In genomic region chr1:100538935-100539835, GRCh38 we compare ENCODE assay signal across 9 cellular contexts. TPM values are rescaled to one million over a fixed set of nuclear protein-coding genes. Genes with fewer than 3 reads are reported as not detected.
DNase-seq lines count a peak whose midpoint lies in the region; ATAC-seq, FAIRE-seq and TF ChIP-seq lines count a peak whose summit lies in the region.
"Had no signal": no experiment of that assay in that cellular context is flagged by ENCODE, and none has a peak within 500 bp of the region (broad histone marks: within the 10 kb centered on the region; RNA-seq: fewer than 3 reads in every experiment).

No MANE protein-coding gene starts in this region.

- dilution Hi-C loops in endothelial cell of umbilical vein (cut with MboI; ENCODE audit: extremely low pct_ligation_motif_present, low sequenced_read_pairs), result no loop called here

- ATAC-seq in HG02759 (IDR thresholded peaks at IDR 0.05; ENCODE audit: unreplicated experiment) (peak; percentile 21), GM21528 (IDR thresholded peaks at IDR 0.05; ENCODE audit: low FRiP score, unreplicated experiment) (no peak)

- peaks cover 13% of the 10 kb centered on the region; the same call in 1 of the 2 replicates for H3K9me3 ChIP-seq in BLaER1
- no peaks in the 10 kb centered on the region for H3K9me3 ChIP-seq in endothelial cell of umbilical vein (replicated peaks; ENCODE audit: control insufficient read depth, insufficient read depth, low read length)
- no peaks in the 10 kb centered on the region for H3K9me3 ChIP-seq in muscle layer of duodenum (ENCODE audit: control insufficient read depth in 1 of 2, low read length in 2 of 2)
- H3K9me3 ChIP-seq in transverse colon, result no peaks in the 10 kb centered on the region

- H3K27ac ChIP-seq in BLaER1 (no peak overlapping the region), endothelial cell of umbilical vein (ENCODE audit: insufficient read depth, low read depth, low read length) (no peak overlapping the region), muscle layer of duodenum (ENCODE audit: low read length) (no peak overlapping the region), transverse colon (no peak overlapping the region)

- H3K9ac ChIP-seq in BLaER1 (no peak overlapping the region), endothelial cell of umbilical vein (replicated peaks; ENCODE audit: extremely low read depth, insufficient read depth, low read length) (no peak overlapping the region)

- POLR2A ChIA-PET in endothelial cell of umbilical vein (lab: Charles Lee), result no interaction called here

- peak; percentile 54 for DNase-seq in activated CD4-positive, alpha-beta T cell treated with anti-CD3 and anti-CD28 coated beads for 48 hours
- DNase-seq in endothelial cell of umbilical vein (ENCODE audit: low read depth, low spot score), result peak; percentile 32
- no peak for DNase-seq in transverse colon
- DNase-seq in pons (ENCODE audit: low spot score), result no peak

- 5% methylated on average over 31 of the region's 101 CpGs; no CpG with 5 or more reads in 1 of the 2 donors for WGBS in transverse colon (ENCODE audit: low coverage in 1 of 2), 2 donors

- CTCF ChIA-PET in endothelial cell of umbilical vein (lab: Charles Lee), result interaction anchor here (1.0 to 2.0 kb wide), 3 partner anchors 11 to 330 kb away, joined by 3 to 10 read pairs (median 3); no protein-coding TSS in a partner anchor

- H2AFZ ChIP-seq in endothelial cell of umbilical vein (ENCODE audit: low read depth, low read length), result peak overlapping the region; percentile 93

- H3K4me3 ChIP-seq in BLaER1, result peak overlapping the region; percentile 62
- H3K4me3 ChIP-seq in endothelial cell of umbilical vein (replicated peaks in 1 of 3; ENCODE audit: insufficient read depth in 1 of 3, low read depth in 1 of 3, low read length in 3 of 3), result peak overlapping the region; percentile 28 to 44 (median 38)
- peak overlapping the region; percentile 34 to 83 for H3K4me3 ChIP-seq in muscle layer of duodenum (ENCODE audit: low read depth in 1 of 2, low read length in 2 of 2)
- peak overlapping the region; percentile 26 to 57 (median 32) for H3K4me3 ChIP-seq in transverse colon

- no peaks in the 10 kb centered on the region for H3K79me2 ChIP-seq in endothelial cell of umbilical vein (ENCODE audit: control insufficient read depth, insufficient read depth, low read length)

- no peaks in the 10 kb centered on the region for H3K36me3 ChIP-seq in BLaER1
- H3K36me3 ChIP-seq in endothelial cell of umbilical vein (ENCODE audit: control insufficient read depth in 2 of 2, extremely low read depth in 1 of 2, insufficient read depth in 2 of 2, low read length in 2 of 2), result no peaks in the 10 kb centered on the region
- no peaks in the 10 kb centered on the region for H3K36me3 ChIP-seq in muscle layer of duodenum (ENCODE audit: control insufficient read depth in 1 of 2, insufficient read depth in 2 of 2, low read length in 2 of 2)
- H3K36me3 ChIP-seq in transverse colon, result no peaks in the 10 kb centered on the region

- H4K20me1 ChIP-seq in BLaER1 (no peaks in the 10 kb centered on the region), endothelial cell of umbilical vein (replicated peaks; ENCODE audit: control insufficient read depth, extremely low read depth, insufficient read depth, low read length) (no peaks in the 10 kb centered on the region)

- peaks cover 48% of the 10 kb centered on the region for H3K27me3 ChIP-seq in BLaER1
- H3K27me3 ChIP-seq in endothelial cell of umbilical vein (ENCODE audit: control insufficient read depth in 2 of 2, insufficient read depth in 2 of 2, low read length in 2 of 2), result peaks cover 0 to 7% of the 10 kb centered on the region in 2 experiments
- H3K27me3 ChIP-seq in muscle layer of duodenum (ENCODE audit: low read depth, low read length), result peaks cover 21% of the 10 kb centered on the region
- H3K27me3 ChIP-seq in transverse colon, result peaks cover 68% of the 10 kb centered on the region

- FAIRE-seq in endothelial cell of umbilical vein (lab: Jason Lieb, UNC), result no peak
- FAIRE-seq: islet of Langerhans had no signal

- TF ChIP-seq POLR2A in endothelial cell of umbilical vein (IDR thresholded peaks at IDR 0.05; ENCODE audit: low read depth, low read length), result no peak
- no peak for TF ChIP-seq POLR2A in transverse colon (IDR thresholded peaks at IDR 0.05)

- no peaks in the 10 kb centered on the region for H3K9me1 ChIP-seq in endothelial cell of umbilical vein (replicated peaks; ENCODE audit: control insufficient read depth, extremely low read depth, insufficient read depth, low read length)

- BruUV-seq in endothelial cell of umbilical vein (replicated peaks; lab: Mats Ljungman, UMichigan), result no TSS peak

- intact Hi-C loops in endothelial cell of umbilical vein (cut with micrococcal nuclease), result loop anchor here (1.0 to 5.0 kb wide), 2 partner anchors 58 to 328 kb away; no protein-coding TSS in a partner anchor
- intact Hi-C loops in transverse colon (cut with DNase I; ENCODE audit: low total_unique reads), result no loop called here

- TF ChIP-seq CTCF in endothelial cell of umbilical vein (IDR thresholded peaks at IDR 0.05; ENCODE audit: extremely low read depth in 1 of 2, insufficient read depth in 1 of 2, low read depth in 1 of 2, low read length in 2 of 2), result peak; percentile 17 to 49
- TF ChIP-seq CTCF in transverse colon (IDR thresholded peaks at IDR 0.05), result no peak

- H3K4me2 ChIP-seq in BLaER1 (peak overlapping the region; percentile 84), endothelial cell of umbilical vein (ENCODE audit: insufficient read depth, low read length) (peak overlapping the region; percentile 89)

- no peaks in the 10 kb centered on the region for H3K4me1 ChIP-seq in BLaER1
- H3K4me1 ChIP-seq in endothelial cell of umbilical vein (ENCODE audit: control insufficient read depth, extremely low read depth, insufficient read depth, low read length), result peaks cover 15% of the 10 kb centered on the region
- peaks cover 0 to 18% of the 10 kb centered on the region in 2 donors for H3K4me1 ChIP-seq in muscle layer of duodenum (ENCODE audit: control insufficient read depth in 1 of 2, insufficient read depth in 2 of 2, low read length in 2 of 2)
- peaks cover 4 to 15% (median 13%) of the 10 kb centered on the region in 4 donors for H3K4me1 ChIP-seq in transverse colon

- TF ChIP-seq EP300 in transverse colon (IDR thresholded peaks at IDR 0.05; ENCODE audit: low read depth), result no peak

- in situ Hi-C loops in transverse colon (cut with MboI; ENCODE audit: low pct_ligation_motif_present in 1 of 4, low pct_unique_long_range_greater_than_20kb in 1 of 4, low sequenced_read_pairs in 3 of 4), result no loop called here

TF ChIP-seq in endothelial cell of umbilical vein, 7 proteins besides CTCF, POLR2A, EP300 and RAD21:
- TF ChIP-seq EZH2 (IDR thresholded peaks at IDR 0.05; ENCODE audit: borderline replicate concordance, low read depth, low read length, severe bottlenecking) (peak; percentile 43), POLR2AphosphoS5 (IDR thresholded peaks at IDR 0.05; ENCODE audit: insufficient read depth, low read depth, low read length) (peak; percentile 31), JUN (IDR thresholded peaks at IDR 0.05; ENCODE audit: borderline replicate concordance, insufficient read depth, insufficient read length, low read depth) (no peak), FOS (IDR thresholded peaks at IDR 0.05; ENCODE audit: borderline replicate concordance, insufficient read depth, low read length) (no peak), GATA2 (IDR thresholded peaks at IDR 0.05; ENCODE audit: insufficient read depth, insufficient read length, low read depth, low read length) (no peak)

RNA-seq across cellular contexts. Expression of gene GPR88, which starts 1.2 kb away (rescaled TPM):
- 0.13 TPM in 1 of 2 replicates, not detected in the other for total RNA-seq in endothelial cell of umbilical vein
- polyA plus RNA-seq in endothelial cell of umbilical vein, result 0.06 TPM in 2 replicates
- 0.03 TPM in 2 replicates for polyA plus RNA-seq in endothelial cell of umbilical vein (2011; cell fraction: cytosol; rRNA removed)
- 0.05 TPM in 1 of 2 replicates, not detected in the other for polyA plus RNA-seq in endothelial cell of umbilical vein (2011; cell fraction: nucleus; rRNA removed)
- polyA plus RNA-seq in endothelial cell of umbilical vein (2012), result 0.12 and 0.23 TPM in 2 replicates
- 0.07 TPM in 1 of 2 replicates, not detected in the other for polyA minus RNA-seq in endothelial cell of umbilical vein
- polyA minus RNA-seq in endothelial cell of umbilical vein (2011; cell fraction: cytosol; rRNA and poly(A)+ RNA removed), result not detected
- polyA minus RNA-seq in endothelial cell of umbilical vein (2011; cell fraction: nucleus; rRNA and poly(A)+ RNA removed), result 0.19 TPM in 1 of 2 replicates, not detected in the other
- total RNA-seq in transverse colon, result under 1 TPM in 2 of 4 donors, not detected in 2; 0.64 to 0.68 TPM

Comparison
In these comparisons a context has a peak if more than half of its experiments do, and no peak if none do; other contexts are left out.
1. DNase-seq: peak in activated CD4-positive, alpha-beta T cell treated with anti-CD3 and anti-CD28 coated beads for 48 hours (single experiment) and endothelial cell of umbilical vein (single experiment); none in transverse colon (single experiment) and pons (single experiment).
2. CTCF ChIP-seq: peak in endothelial cell of umbilical vein (2 of 2); none in transverse colon (0 of 5).
3. Peak in every context shown above with its lines, with median percentiles within 50 percentile points of each other: H3K4me3 ChIP-seq.